19 cellular contexts compared by ENCODE assay signal in the genomic region with DNA sequence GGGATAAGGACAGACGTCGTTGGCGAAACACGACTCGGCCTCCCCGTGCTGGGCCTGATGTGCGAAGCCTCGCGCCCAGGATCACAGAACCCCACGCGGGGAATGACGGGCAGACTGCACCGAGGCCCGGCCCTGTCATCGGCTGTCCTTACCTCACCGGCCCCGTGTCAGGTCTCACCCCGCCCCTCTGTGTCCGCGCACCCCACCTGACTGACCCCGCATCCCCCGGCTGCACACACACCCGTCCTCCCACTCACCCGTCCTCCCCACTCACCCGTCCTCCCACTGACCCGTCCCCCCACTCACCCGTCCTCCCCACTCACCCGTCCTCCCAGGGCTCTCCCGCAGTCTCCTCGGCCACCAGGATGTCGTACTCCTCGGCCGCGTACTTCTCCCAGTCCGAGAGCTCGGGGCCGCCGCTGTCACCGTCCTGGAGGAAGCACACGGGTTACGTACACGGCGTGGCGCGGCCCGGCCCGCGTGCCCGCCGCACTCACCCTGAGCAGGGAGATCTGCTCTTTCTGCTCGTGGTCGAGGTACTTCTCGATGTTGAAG.
"Had no signal": no experiment of that assay in that cellular context is flagged by ENCODE, and none has a peak within 500 bp of the region (broad histone marks: within the 10 kb centered on the region; RNA-seq: fewer than 3 reads in every experiment).

No MANE protein-coding gene starts in this region.

- DNase-seq: activated CD4-positive, alpha-beta T cell treated with anti-CD3 and anti-CD28 coated beads, Interleukin-2, amount 50 U/mL, for 1 hour; activated naive CD4-positive, alpha-beta T cell; activated naive CD8-positive, alpha-beta T cell treated with anti-CD3 and anti-CD28 coated beads, Interleukin-2, amount 10 ng/mL, durations not matched to agents 7 days and 5 days; activated T-cell treated with anti-CD3 and anti-CD28 coated beads for 4 hours; brain microvascular endothelial cell; cerebellar nuclear complex; dermis blood vessel endothelial cell; effector memory CD8-positive, alpha-beta T cell; nephron progenitor cell; stimulated activated CD4-positive, alpha-beta T cell treated with anti-CD3 and anti-CD28 coated beads, Interleukin-2, amount 100 ng/mL, for 48 hours; stimulated activated naive B cell treated with anti-CD40 and anti-IgM and Interleukin-4, amounts not matched to agents 10 μg/mL and 1 μg/mL and 100 μg/mL, for 72 hours; substantia nigra; SW 1271; transverse colon had no signal

- H3K4me1 ChIP-seq: psoas muscle, transverse colon had no signal

- H3K9me3 ChIP-seq: psoas muscle, transverse colon had no signal

- H3K4me1 Mint-ChIP-seq: activated naive CD8-positive, alpha-beta T cell treated with anti-CD3 and anti-CD28 coated beads, Interleukin-2, amount 10 ng/mL, durations not matched to agents 7 days and 5 days; memory B cell; nephron progenitor cell; stimulated activated naive B cell treated with anti-CD40 and anti-IgM and Interleukin-4, amounts not matched to agents 10 μg/mL and 1 μg/mL and 100 μg/mL, for 72 hours had no signal

- H3K27ac Mint-ChIP-seq: activated naive CD8-positive, alpha-beta T cell treated with anti-CD3 and anti-CD28 coated beads, Interleukin-2, amount 10 ng/mL, durations not matched to agents 7 days and 5 days; memory B cell; nephron progenitor cell; stimulated activated naive B cell treated with anti-CD40 and anti-IgM and Interleukin-4, amounts not matched to agents 10 μg/mL and 1 μg/mL and 100 μg/mL, for 72 hours had no signal

- H3K9me3 Mint-ChIP-seq: effector memory CD8-positive, alpha-beta T cell had no signal

- H3K27me3 ChIP-seq: brain microvascular endothelial cell, transverse colon had no signal

- ATAC-seq: effector memory CD8-positive, alpha-beta T cell; left colon; stimulated activated naive B cell treated with anti-CD40 and anti-IgM and Interleukin-4, amounts not matched to agents 10 μg/mL and 1 μg/mL and 100 μg/mL, for 72 hours had no signal

- H3K4me3 Mint-ChIP-seq: activated naive CD8-positive, alpha-beta T cell treated with anti-CD3 and anti-CD28 coated beads, Interleukin-2, amount 10 ng/mL, durations not matched to agents 7 days and 5 days; effector memory CD8-positive, alpha-beta T cell; memory B cell; nephron progenitor cell; stimulated activated naive B cell treated with anti-CD40 and anti-IgM and Interleukin-4, amounts not matched to agents 10 μg/mL and 1 μg/mL and 100 μg/mL, for 72 hours had no signal

- H3K4me3 ChIP-seq: psoas muscle, transverse colon had no signal

- H3K36me3 ChIP-seq: brain microvascular endothelial cell, transverse colon had no signal

- H3K27me3 Mint-ChIP-seq: activated naive CD8-positive, alpha-beta T cell treated with anti-CD3 and anti-CD28 coated beads, Interleukin-2, amount 10 ng/mL, durations not matched to agents 7 days and 5 days; effector memory CD8-positive, alpha-beta T cell; memory B cell; stimulated activated naive B cell treated with anti-CD40 and anti-IgM and Interleukin-4, amounts not matched to agents 10 μg/mL and 1 μg/mL and 100 μg/mL, for 72 hours had no signal

- FAIRE-seq: frontal cortex had no signal

- H3K27ac ChIP-seq: brain microvascular endothelial cell, epithelial cell of prostate, psoas muscle, transverse colon had no signal
